ENCODE assay signal across 8 cellular contexts in the genomic region with DNA sequence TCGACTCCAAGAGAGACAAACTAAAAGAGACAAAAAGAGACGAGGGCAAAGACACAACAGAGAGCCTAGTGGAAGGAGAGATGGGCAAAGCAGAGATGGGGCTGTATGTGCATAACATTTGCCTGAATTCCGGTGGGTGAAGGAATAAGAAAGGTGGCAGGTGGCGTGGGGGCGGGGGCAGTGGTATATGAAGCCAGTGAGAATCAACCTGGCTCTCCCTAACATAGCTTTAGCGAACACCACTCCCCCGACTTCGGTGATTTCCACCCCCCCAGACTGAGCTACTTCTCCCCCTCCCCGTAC. TPM values are rescaled to one million over a fixed set of nuclear protein-coding genes. Genes with fewer than 3 reads are reported as not detected.
DNase-seq lines count a peak whose midpoint lies in the region; ATAC-seq, FAIRE-seq and TF ChIP-seq lines count a peak whose summit lies in the region.

No MANE protein-coding gene starts in this region.

- H3K9me3 ChIP-seq in SJSA1 (replicated peaks) (no peaks in the 10 kb centered on the region), skeletal muscle satellite cell (replicated peaks; ENCODE audit: low read length) (no peaks in the 10 kb centered on the region)

- H3K4me3 ChIP-seq in SJSA1 (peak overlapping the region; percentile 53), fibroblast of the aortic adventitia (ENCODE audit: low read depth, low read length) (peak overlapping the region; percentile 69), skeletal muscle satellite cell (ENCODE audit: low read length) (peak overlapping the region; percentile 72)

- ATAC-seq in GM18861 (IDR thresholded peaks at IDR 0.05; ENCODE audit: unreplicated experiment): no peak
- ATAC-seq in GM19023 (IDR thresholded peaks at IDR 0.05; ENCODE audit: unreplicated experiment): no peak
- ATAC-seq in HG02642 (IDR thresholded peaks at IDR 0.05; ENCODE audit: poor library complexity, unreplicated experiment): no peak

- DNase-seq in GM12891 (ENCODE audit: insufficient read length, low spot score) (no peak), SJSA1 (ENCODE audit: low read depth in 1 of 2, low spot score in 2 of 2) (no peak), fibroblast of the aortic adventitia (ENCODE audit: low read depth) (no peak), glutamatergic neuron (no peak)

- peak overlapping the region; percentile 92 for H3K4me2 ChIP-seq in skeletal muscle satellite cell (ENCODE audit: low read length)

- TF ChIP-seq CTCF in fibroblast of the aortic adventitia (IDR thresholded peaks at IDR 0.05; ENCODE audit: insufficient read depth, low read length): no peak
- no peak for TF ChIP-seq CTCF in glutamatergic neuron (IDR thresholded peaks at IDR 0.05; ENCODE audit: partially characterized antibody, unreplicated experiment)

- no peak overlapping the region for H3K27ac ChIP-seq in SJSA1

- H3K36me3 Mint-ChIP-seq in glutamatergic neuron (ENCODE audit: unreplicated experiment): peaks cover 8% of the 10 kb centered on the region

- TF ChIP-seq POLR2A in GM12891 (IDR thresholded peaks at IDR 0.05; ENCODE audit: low read depth, low read length): no peak

- H3K4me1 ChIP-seq in SJSA1 (replicated peaks): peaks cover 78% of the 10 kb centered on the region
- peaks cover 57% of the 10 kb centered on the region for H3K4me1 ChIP-seq in skeletal muscle satellite cell (ENCODE audit: control insufficient read depth, insufficient read depth, low read length)

- H3K27me3 ChIP-seq in SJSA1 (replicated peaks) (no peaks in the 10 kb centered on the region), skeletal muscle satellite cell (ENCODE audit: control insufficient read depth, insufficient read depth, low read length) (peaks cover 6% of the 10 kb centered on the region)

- peak; percentile 47 for FAIRE-seq in GM12891 (lab: Jason Lieb, UNC)

- H3K36me3 ChIP-seq in SJSA1: peaks cover 12% of the 10 kb centered on the region; the same call in 1 of the 2 replicates
- no peaks in the 10 kb centered on the region for H3K36me3 ChIP-seq in skeletal muscle satellite cell (ENCODE audit: insufficient read depth, low read length)

- peaks cover 24% of the 10 kb centered on the region for H3K4me1 Mint-ChIP-seq in glutamatergic neuron (ENCODE audit: low read depth, unreplicated experiment)

- no peak overlapping the region for H3K27ac Mint-ChIP-seq in glutamatergic neuron (ENCODE audit: unreplicated experiment)

- H3K27me3 Mint-ChIP-seq in glutamatergic neuron (ENCODE audit: unreplicated experiment): peaks cover 37% of the 10 kb centered on the region

- peaks cover 30% of the 10 kb centered on the region for H3K9me3 Mint-ChIP-seq in glutamatergic neuron (ENCODE audit: unreplicated experiment)

- no peak overlapping the region for H3K4me3 Mint-ChIP-seq in glutamatergic neuron (ENCODE audit: unreplicated experiment)

- H3K9ac ChIP-seq in skeletal muscle satellite cell (ENCODE audit: low read depth, low read length): peak overlapping the region; percentile 76

TF ChIP-seq in GM12891, 5 proteins besides CTCF, POLR2A, EP300 and RAD21:
- no peak for TF ChIP-seq POLR2AphosphoS5 (IDR thresholded peaks at IDR 0.05; ENCODE audit: low read depth, low read length)
- TF ChIP-seq PAX5 (IDR thresholded peaks at IDR 0.05; ENCODE audit: insufficient read depth, low read length, severe bottlenecking): no peak
- no peak for TF ChIP-seq POU2F2 (IDR thresholded peaks at IDR 0.05; ENCODE audit: low read depth, low read length)
- TF ChIP-seq TAF1 (IDR thresholded peaks at IDR 0.05; ENCODE audit: low read depth, low read length): no peak

RNA-seq across cellular contexts. Expression of gene INKA2, which starts 1.1 kb away (rescaled TPM):
- polyA plus RNA-seq in GM12891 (2012; ENCODE audit: low read depth, missing spikeins): 1.6 TPM
- total RNA-seq in SJSA1 (2014; rRNA removed; shearing (Covaris generic)): 3.4 and 5.4 TPM in 2 replicates
- 0.27 TPM in 1 of 2 replicates, not detected in the other for total RNA-seq in fibroblast of the aortic adventitia (ENCODE audit: low replicate concordance)
- 4.3 and 7.9 TPM in 2 replicates for total RNA-seq in skeletal muscle satellite cell (2012; rRNA removed)
- total RNA-seq in glutamatergic neuron (ENCODE audit: unreplicated experiment): 112 TPM

RNA-seq across cellular contexts. Expression of gene DDX20, which starts 17.6 kb away (rescaled TPM):
- 7.0 TPM for polyA plus RNA-seq in GM12891 (2012; ENCODE audit: low read depth, missing spikeins)
- 22.8 and 37.8 TPM in 2 replicates for total RNA-seq in SJSA1 (2014; rRNA removed; shearing (Covaris generic))
- total RNA-seq in fibroblast of the aortic adventitia (ENCODE audit: low replicate concordance): 16.7 and 17.1 TPM in 2 replicates
- 15.0 and 19.9 TPM in 2 replicates for total RNA-seq in skeletal muscle satellite cell (2012; rRNA removed)
- 17.3 TPM for total RNA-seq in glutamatergic neuron (ENCODE audit: unreplicated experiment)

Comparison
In these comparisons a context has a peak if more than half of its experiments do, and no peak if none do; other contexts are left out.
1. RNA of gene INKA2, which starts 1.1 kb away (total RNA-seq): 112 TPM in glutamatergic neuron (single experiment); 3.4 to 5.4 TPM in SJSA1 and 0.27 TPM in fibroblast of the aortic adventitia; every median in the first group is over 10 times any median in the second.
2. Peak in every context shown above with its lines, with median percentiles within 50 percentile points of each other: H3K4me3 ChIP-seq.